ENCODE assay signal across 2 cellular contexts in genomic region chr1:224528900-224529299, GRCh38.
TF ChIP-seq lines count a peak whose summit lies in the region.

No MANE protein-coding gene starts in this region.

TF ChIP-seq in IMR-90, 13 proteins besides CTCF, POLR2A, EP300 and RAD21 (continued from another document):
- TF ChIP-seq ELK1 (IDR thresholded peaks at IDR 0.05; ENCODE audit: borderline replicate concordance, low read depth, low read length) (no peak), RCOR1 (IDR thresholded peaks at IDR 0.05; ENCODE audit: insufficient replicate concordance, low read length) (peak; percentile 72), MAZ (IDR thresholded peaks at IDR 0.05; ENCODE audit: borderline replicate concordance, low read depth, low read length) (peak; percentile 44; the same call in 1 of the 2 replicates), BHLHE40 (IDR thresholded peaks at IDR 0.05; ENCODE audit: low read depth, low read length) (peak; percentile 28; the same call in 1 of the 2 replicates), MXI1 (IDR thresholded peaks at IDR 0.05; ENCODE audit: borderline replicate concordance, low read depth, low read length) (no peak), CEBPB (IDR thresholded peaks at IDR 0.05; ENCODE audit: low read depth, low read length) (no peak)
- TF ChIP-seq, protein P1, sequence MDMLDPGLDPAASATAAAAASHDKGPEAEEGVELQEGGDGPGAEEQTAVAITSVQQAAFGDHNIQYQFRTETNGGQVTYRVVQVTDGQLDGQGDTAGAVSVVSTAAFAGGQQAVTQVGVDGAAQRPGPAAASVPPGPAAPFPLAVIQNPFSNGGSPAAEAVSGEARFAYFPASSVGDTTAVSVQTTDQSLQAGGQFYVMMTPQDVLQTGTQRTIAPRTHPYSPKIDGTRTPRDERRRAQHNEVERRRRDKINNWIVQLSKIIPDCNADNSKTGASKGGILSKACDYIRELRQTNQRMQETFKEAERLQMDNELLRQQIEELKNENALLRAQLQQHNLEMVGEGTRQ (IDR thresholded peaks at IDR 0.05; ENCODE audit: low read depth, low read length) = peak; percentile 81

TF ChIP-seq in K562, 482 proteins besides CTCF, POLR2A, EP300 and RAD21 (continued from another document and continues in another):
- no peak for TF ChIP-seq PML (IDR thresholded peaks at IDR 0.05; ENCODE audit: low read length)
- TF ChIP-seq TCF3 (CRISPR knock-in tag; IDR thresholded peaks at IDR 0.05) = no peak
- TF ChIP-seq CBX3 (IDR thresholded peaks at IDR 0.05; ENCODE audit: borderline replicate concordance in 1 of 2, low read length in 2 of 2) = no peak
- TF ChIP-seq CTCFL (IDR thresholded peaks at IDR 0.05; ENCODE audit: borderline replicate concordance, insufficient read depth, low read depth, low read length, poor library complexity, severe bottlenecking) = no peak
- TF ChIP-seq RBBP5 (IDR thresholded peaks at IDR 0.05; ENCODE audit: borderline replicate concordance, insufficient read depth, low read length, poor library complexity, severe bottlenecking) = no peak
- no peak for TF ChIP-seq FOXJ3 (CRISPR knock-in tag; IDR thresholded peaks at IDR 0.05)
- peak; percentile 24; the same call in 1 of the 2 replicates for TF ChIP-seq SMAD4 (CRISPR knock-in tag; conservative IDR thresholded peaks at IDR 0.05)
- TF ChIP-seq MTA1 (IDR thresholded peaks at IDR 0.05; ENCODE audit: borderline replicate concordance) = no peak
- no peak for TF ChIP-seq CHD4 (IDR thresholded peaks at IDR 0.05; ENCODE audit: insufficient read depth, insufficient replicate concordance, low read depth, low read length, poor library complexity, severe bottlenecking)
- no peak for TF ChIP-seq ZKSCAN8 (CRISPR knock-in tag; IDR thresholded peaks at IDR 0.05)
- no peak for TF ChIP-seq TBL1XR1 (IDR thresholded peaks at IDR 0.05; ENCODE audit: low read length in 2 of 2)
- no peak for TF ChIP-seq ZNF717 (CRISPR knock-in tag; IDR thresholded peaks at IDR 0.05)
- TF ChIP-seq RUNX1 (IDR thresholded peaks at IDR 0.05; ENCODE audit: low read depth) = no peak
- TF ChIP-seq ADNP (tag; IDR thresholded peaks at IDR 0.05) = peak; percentile 50; the same call in 1 of the 2 replicates
- TF ChIP-seq NCOA1 (IDR thresholded peaks at IDR 0.05; ENCODE audit: low read depth) = no peak
- TF ChIP-seq E2F4 (CRISPR knock-in tag; IDR thresholded peaks at IDR 0.05; ENCODE audit: low read depth) = no peak
- TF ChIP-seq, protein P2, sequence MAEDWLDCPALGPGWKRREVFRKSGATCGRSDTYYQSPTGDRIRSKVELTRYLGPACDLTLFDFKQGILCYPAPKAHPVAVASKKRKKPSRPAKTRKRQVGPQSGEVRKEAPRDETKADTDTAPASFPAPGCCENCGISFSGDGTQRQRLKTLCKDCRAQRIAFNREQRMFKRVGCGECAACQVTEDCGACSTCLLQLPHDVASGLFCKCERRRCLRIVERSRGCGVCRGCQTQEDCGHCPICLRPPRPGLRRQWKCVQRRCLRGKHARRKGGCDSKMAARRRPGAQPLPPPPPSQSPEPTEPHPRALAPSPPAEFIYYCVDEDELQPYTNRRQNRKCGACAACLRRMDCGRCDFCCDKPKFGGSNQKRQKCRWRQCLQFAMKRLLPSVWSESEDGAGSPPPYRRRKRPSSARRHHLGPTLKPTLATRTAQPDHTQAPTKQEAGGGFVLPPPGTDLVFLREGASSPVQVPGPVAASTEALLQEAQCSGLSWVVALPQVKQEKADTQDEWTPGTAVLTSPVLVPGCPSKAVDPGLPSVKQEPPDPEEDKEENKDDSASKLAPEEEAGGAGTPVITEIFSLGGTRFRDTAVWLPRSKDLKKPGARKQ (CRISPR knock-in tag; IDR thresholded peaks at IDR 0.05) = no peak
- no peak for TF ChIP-seq TEAD2 (tag; IDR thresholded peaks at IDR 0.05)
- TF ChIP-seq SMARCA5 (IDR thresholded peaks at IDR 0.05) = no peak
- no peak for TF ChIP-seq DIDO1 (tag; IDR thresholded peaks at IDR 0.05; ENCODE audit: low read depth)
- TF ChIP-seq ZNF232 (CRISPR knock-in tag; IDR thresholded peaks at IDR 0.05) = no peak
- TF ChIP-seq, protein P3, sequence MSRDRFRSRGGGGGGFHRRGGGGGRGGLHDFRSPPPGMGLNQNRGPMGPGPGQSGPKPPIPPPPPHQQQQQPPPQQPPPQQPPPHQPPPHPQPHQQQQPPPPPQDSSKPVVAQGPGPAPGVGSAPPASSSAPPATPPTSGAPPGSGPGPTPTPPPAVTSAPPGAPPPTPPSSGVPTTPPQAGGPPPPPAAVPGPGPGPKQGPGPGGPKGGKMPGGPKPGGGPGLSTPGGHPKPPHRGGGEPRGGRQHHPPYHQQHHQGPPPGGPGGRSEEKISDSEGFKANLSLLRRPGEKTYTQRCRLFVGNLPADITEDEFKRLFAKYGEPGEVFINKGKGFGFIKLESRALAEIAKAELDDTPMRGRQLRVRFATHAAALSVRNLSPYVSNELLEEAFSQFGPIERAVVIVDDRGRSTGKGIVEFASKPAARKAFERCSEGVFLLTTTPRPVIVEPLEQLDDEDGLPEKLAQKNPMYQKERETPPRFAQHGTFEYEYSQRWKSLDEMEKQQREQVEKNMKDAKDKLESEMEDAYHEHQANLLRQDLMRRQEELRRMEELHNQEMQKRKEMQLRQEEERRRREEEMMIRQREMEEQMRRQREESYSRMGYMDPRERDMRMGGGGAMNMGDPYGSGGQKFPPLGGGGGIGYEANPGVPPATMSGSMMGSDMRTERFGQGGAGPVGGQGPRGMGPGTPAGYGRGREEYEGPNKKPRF (IDR thresholded peaks at IDR 0.05; ENCODE audit: low read depth, low read length) = no peak
- peak in 1 of 2 experiments; percentile 49 for TF ChIP-seq AFF1 (IDR thresholded peaks at IDR 0.05; ENCODE audit: low read depth in 1 of 2, partially characterized antibody in 2 of 2)
- 0 out of 2 replicates have a peak, but pooled peaks have one; percentile 11 for TF ChIP-seq TEAD4 (IDR thresholded peaks at IDR 0.05; ENCODE audit: low read length)
- TF ChIP-seq TEAD4 (CRISPR knock-in tag; IDR thresholded peaks at IDR 0.05; ENCODE audit: borderline replicate concordance) = no peak
- TF ChIP-seq MAZ (CRISPR knock-in tag; conservative IDR thresholded peaks at IDR 0.05 in 1 of 2, IDR thresholded peaks at IDR 0.05 in 1 of 2) = peak in 1 of 2 experiments; percentile 33; a peak in 1 of 4 replicates
- TF ChIP-seq, protein P1 (CRISPR knock-in tag; IDR thresholded peaks at IDR 0.05) = peak; percentile 84
- TF ChIP-seq NELFE (IDR thresholded peaks at IDR 0.05; ENCODE audit: insufficient read depth, insufficient read length) = no peak
- TF ChIP-seq ZFP30 (CRISPR knock-in tag; IDR thresholded peaks at IDR 0.05; ENCODE audit: borderline replicate concordance) = no peak
- no peak for TF ChIP-seq MTF1 (CRISPR knock-in tag; IDR thresholded peaks at IDR 0.05; ENCODE audit: borderline replicate concordance)
- TF ChIP-seq ZNF311 (CRISPR knock-in tag; IDR thresholded peaks at IDR 0.05) = no peak
- no peak for TF ChIP-seq NFE2L1 (tag; IDR thresholded peaks at IDR 0.05; ENCODE audit: borderline replicate concordance, low read depth)
- no peak for TF ChIP-seq BCOR (IDR thresholded peaks at IDR 0.05)
- no peak for TF ChIP-seq ZBED1 (IDR thresholded peaks at IDR 0.05)
- TF ChIP-seq DNMT1 (IDR thresholded peaks at IDR 0.05) = no peak
- no peak for TF ChIP-seq HOMEZ (CRISPR knock-in tag; IDR thresholded peaks at IDR 0.05)
- TF ChIP-seq NFXL1 (CRISPR knock-in tag; IDR thresholded peaks at IDR 0.05) = no peak
- no peak for TF ChIP-seq HDAC2 (IDR thresholded peaks at IDR 0.05)
- no peak for TF ChIP-seq ZNF431 (CRISPR knock-in tag; IDR thresholded peaks at IDR 0.05)
- TF ChIP-seq, protein P4, sequence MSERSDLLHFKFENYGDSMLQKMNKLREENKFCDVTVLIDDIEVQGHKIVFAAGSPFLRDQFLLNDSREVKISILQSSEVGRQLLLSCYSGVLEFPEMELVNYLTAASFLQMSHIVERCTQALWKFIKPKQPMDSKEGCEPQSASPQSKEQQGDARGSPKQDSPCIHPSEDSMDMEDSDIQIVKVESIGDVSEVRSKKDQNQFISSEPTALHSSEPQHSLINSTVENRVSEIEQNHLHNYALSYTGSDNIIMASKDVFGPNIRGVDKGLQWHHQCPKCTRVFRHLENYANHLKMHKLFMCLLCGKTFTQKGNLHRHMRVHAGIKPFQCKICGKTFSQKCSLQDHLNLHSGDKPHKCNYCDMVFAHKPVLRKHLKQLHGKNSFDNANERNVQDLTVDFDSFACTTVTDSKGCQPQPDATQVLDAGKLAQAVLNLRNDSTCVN (CRISPR knock-in tag; IDR thresholded peaks at IDR 0.05) = no peak
- TF ChIP-seq SMAD2 (IDR thresholded peaks at IDR 0.05; ENCODE audit: low read depth, low read length) = no peak
- no peak for TF ChIP-seq ZNF184 (CRISPR knock-in tag; IDR thresholded peaks at IDR 0.05)
- no peak for TF ChIP-seq ZNF384 (IDR thresholded peaks at IDR 0.05; ENCODE audit: low read depth, low read length)
- TF ChIP-seq SMARCA4 (IDR thresholded peaks at IDR 0.05) = peak; percentile 70; the same call in 1 of the 2 replicates
- TF ChIP-seq ZNF75A (CRISPR knock-in tag; IDR thresholded peaks at IDR 0.05) = no peak
- TF ChIP-seq ZNF436 (CRISPR knock-in tag; IDR thresholded peaks at IDR 0.05) = no peak
- TF ChIP-seq FOXP1 (CRISPR knock-in tag; IDR thresholded peaks at IDR 0.05) = no peak
